Comparison of ENCODE assay signal across 8 cellular contexts in genomic region chr4:153083447-153083921, GRCh38.
A peak's percentile ranks its signal among the peaks of the same experiment; 100 is the strongest.
DNase-seq lines count a peak whose midpoint lies in the region; ATAC-seq lines count a peak whose summit lies in the region.

No MANE protein-coding gene starts in this region.

- peak overlapping the region; percentile 84 for H3K27ac ChIP-seq in caudate nucleus (ENCODE audit: low read depth, low read length)

- DNase-seq in AG08396 (ENCODE audit: low spot score), result peak; percentile 77
- DNase-seq in NCI-H2081 (lab: John Stamatoyannopoulos, UW), result peak; percentile 68 to 80
- peak; percentile 25 for DNase-seq in T-helper 9 cell
- peak in 56 of 61 donors; percentile 5 to 85 (median 57) for DNase-seq in caudate nucleus (lab: John Stamatoyannopoulos, UW)
- peak; percentile 90 for DNase-seq in islet precursor cell
- DNase-seq in stimulated activated CD4-positive, alpha-beta T cell treated with anti-CD3 and anti-CD28 coated beads, Interleukin-15, amount 100 ng/mL, for 24 hours, result peak; percentile 55

- ATAC-seq in GM18517 (IDR thresholded peaks at IDR 0.05; ENCODE audit: unreplicated experiment) (peak; percentile 63), HG03060 (IDR thresholded peaks at IDR 0.05; ENCODE audit: low read depth, unreplicated experiment) (peak; percentile 58)

Comparison
In these comparisons a context has a peak if more than half of its experiments do, and no peak if none do; other contexts are left out.
1. Peak in every context shown above with its lines: DNase-seq, ATAC-seq and H3K27ac ChIP-seq.
2. DNase-seq: peak in every context shown above with its lines; median percentile 90 in islet precursor cell; 77 in AG08396; 74 in NCI-H2081; 57 in caudate nucleus; 55 in stimulated activated CD4-positive, alpha-beta T cell treated with anti-CD3 and anti-CD28 coated beads, Interleukin-15, amount 100 ng/mL, for 24 hours; 25 in T-helper 9 cell.